Comparison of ENCODE assay signal across 6 cellular contexts in genomic region chr3:142088925-142089324, GRCh38.
DNase-seq lines count a peak whose midpoint lies in the region; ATAC-seq and TF ChIP-seq lines count a peak whose summit lies in the region.
"Not testable (repeated sequence)": the region's sequence is repeated elsewhere in the genome, so short reads cannot be mapped to it uniquely, and the experiment has no call there.

No MANE protein-coding gene starts in this region.

- not testable (repeated sequence) for ATAC-seq in WTC11

- POLR2A ChIA-PET in Caco-2 (lab: Charles Lee) = not testable (repeated sequence)
- POLR2A ChIA-PET in WTC11 (lab: Charles Lee) (interaction anchor here (0.7 to 1.0 kb wide), 2 partner anchors 12 to 41 kb away, joined by 3 to 6 read pairs; no protein-coding TSS in a partner anchor), MCF 10A (lab: Yijun Ruan, JAX) (interaction anchor here (1.3 kb wide), 1 partner anchor 9 kb away, joined by 4 read pairs; no protein-coding TSS in a partner anchor)

- H3K4me3 ChIP-seq in Caco-2 (ENCODE audit: low read depth, low read length) = not testable (repeated sequence)

- not testable (repeated sequence) for DNase-seq in Caco-2; HFFc6; WTC11 (ENCODE audit: low spot score)
- DNase-seq in NCI-H226 = peak; percentile 4
- DNase-seq in MCF 10A (ENCODE audit: unreplicated experiment) = peak; percentile 11
- peak; percentile 51 for DNase-seq in kidney tubule cell (ENCODE audit: low spot score)

- H3K9me3 Mint-ChIP-seq in Caco-2 (ENCODE audit: unreplicated experiment); HFFc6; WTC11; MCF 10A (ENCODE audit: unreplicated experiment): not testable (repeated sequence)

- H3K27me3 ChIP-seq in Caco-2 (replicated peaks; ENCODE audit: control insufficient read depth, insufficient read depth, low read length) = not testable (repeated sequence)

- H3K36me3 ChIP-seq in Caco-2 (ENCODE audit: control insufficient read depth, insufficient read depth, low read length) = not testable (repeated sequence)

- not testable (repeated sequence) for BruUV-seq in Caco-2 (replicated peaks; lab: Mats Ljungman, UMichigan); MCF 10A (replicated peaks; lab: Mats Ljungman, UMichigan)

- H3K4me1 Mint-ChIP-seq in Caco-2 (ENCODE audit: low read depth, unreplicated experiment) (peaks cover 23% of the 10 kb centered on the region), HFFc6 (ENCODE audit: low read depth) (peaks cover 36% of the 10 kb centered on the region)
- not testable (repeated sequence) for H3K4me1 Mint-ChIP-seq in WTC11; MCF 10A (ENCODE audit: insufficient read depth, unreplicated experiment)

- peaks cover 35% of the 10 kb centered on the region for H3K4me1 ChIP-seq in Caco-2

- intact Hi-C loops in Caco-2 (cut with micrococcal nuclease; ENCODE audit: unreplicated experiment); MCF 10A (cut with micrococcal nuclease): not testable (repeated sequence)

- not testable (repeated sequence) for H3K27me3 Mint-ChIP-seq in Caco-2 (ENCODE audit: insufficient read depth, unreplicated experiment); HFFc6 (ENCODE audit: insufficient read depth); WTC11 (ENCODE audit: low read depth); MCF 10A (ENCODE audit: insufficient read depth, unreplicated experiment)

- peak overlapping the region; percentile 76 for H3K27ac Mint-ChIP-seq in Caco-2 (ENCODE audit: unreplicated experiment)
- peak overlapping the region; percentile 86; the same call in 1 of the 2 replicates for H3K27ac Mint-ChIP-seq in HFFc6
- not testable (repeated sequence) for H3K27ac Mint-ChIP-seq in WTC11
- H3K27ac Mint-ChIP-seq in MCF 10A (ENCODE audit: low read depth, unreplicated experiment) = peak overlapping the region; percentile 66

- not testable (repeated sequence) for TF ChIP-seq CTCF in Caco-2 (IDR thresholded peaks at IDR 0.05; ENCODE audit: insufficient read depth in 1 of 2, low read depth in 1 of 2, low read length in 1 of 2, severe bottlenecking in 1 of 2, unreplicated experiment in 1 of 2); HFFc6 (IDR thresholded peaks at IDR 0.05); WTC11 (IDR thresholded peaks at IDR 0.05); MCF 10A (IDR thresholded peaks at IDR 0.05; ENCODE audit: unreplicated experiment)

- peaks cover 10% of the 10 kb centered on the region for H3K36me3 Mint-ChIP-seq in Caco-2 (ENCODE audit: insufficient read depth, unreplicated experiment)
- not testable (repeated sequence) for H3K36me3 Mint-ChIP-seq in HFFc6 (ENCODE audit: low read depth); WTC11; MCF 10A (ENCODE audit: insufficient read depth, unreplicated experiment)

- H3K9me3 ChIP-seq in Caco-2 = not testable (repeated sequence)

- CTCF ChIA-PET in Caco-2 (lab: Charles Lee) = interaction anchor here (0.7 kb wide), 2 partner anchors 61 to 778 kb away, joined by 3 read pairs; no protein-coding TSS in a partner anchor
- CTCF ChIA-PET in WTC11 (lab: Charles Lee) = interaction anchor here (0.7 kb wide), 1 partner anchor 647 kb away, joined by 3 read pairs; no protein-coding TSS in a partner anchor
- CTCF ChIA-PET in MCF 10A (lab: Yijun Ruan, JAX) = interaction anchor here (0.7 to 0.9 kb wide), 2 partner anchors 8 to 110 kb away, joined by 4 to 5 read pairs; no protein-coding TSS in a partner anchor

- H3K4me3 Mint-ChIP-seq in Caco-2 (ENCODE audit: unreplicated experiment); HFFc6; WTC11; MCF 10A (ENCODE audit: unreplicated experiment): not testable (repeated sequence)

TF ChIP-seq in WTC11, 78 proteins besides CTCF, POLR2A, EP300 and RAD21:
- TF ChIP-seq EMX1 (CRISPR knock-in tag; IDR thresholded peaks at IDR 0.05) = 0 out of 2 replicates have a peak, but pooled peaks have one; percentile 48
